Comparison of ENCODE assay signal across 25 cellular contexts in the genomic region with DNA sequence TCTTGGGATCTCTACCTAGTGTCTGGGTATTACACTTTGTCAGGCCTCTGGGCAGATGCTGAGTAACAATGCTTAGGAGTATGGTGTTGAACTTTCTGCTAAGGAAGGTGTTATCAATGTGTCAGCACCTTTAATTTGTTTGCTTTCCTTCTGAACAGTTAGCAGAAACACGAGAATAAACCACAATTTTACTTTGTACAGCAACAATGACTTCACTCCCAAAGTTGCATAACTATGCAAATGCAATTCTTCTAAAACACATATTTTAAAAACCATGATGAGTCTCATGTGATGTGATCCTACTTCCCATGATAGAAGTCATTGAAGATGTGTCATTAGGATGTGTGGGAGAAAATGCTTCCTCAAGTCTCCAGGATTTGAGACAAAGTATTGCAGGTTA.
DNase-seq lines count a peak whose midpoint lies in the region; ATAC-seq, FAIRE-seq and TF ChIP-seq lines count a peak whose summit lies in the region.
"Had no signal": no experiment of that assay in that cellular context is flagged by ENCODE, and none has a peak within 500 bp of the region (broad histone marks: within the 10 kb centered on the region; RNA-seq: fewer than 3 reads in every experiment).

No MANE protein-coding gene starts in this region.

- peak; percentile 59; the same call in 2 of the 3 replicates for ATAC-seq in RWPE2 (ENCODE audit: low read depth)
- no peak for ATAC-seq in SK-N-SH treated with all-trans-retinoic acid at 6 μM for 48 hours
- ATAC-seq: activated CD8-positive, alpha-beta T cell treated with anti-CD3 and anti-CD28 coated beads, Interleukin-2, amount 10 ng/mL, durations not matched to agents 7 days and 5 days; activated naive CD8-positive, alpha-beta T cell treated with anti-CD3 and anti-CD28 coated beads, Interleukin-2, amount 50 U/mL, for 24 hours; left lobe of liver; stimulated activated naive CD8-positive, alpha-beta T cell treated with anti-CD3 and anti-CD28 coated beads, Interleukin-15, Interleukin-2, amounts not matched to agents 100 U/mL and 50 U/mL, for 24 hours had no signal

- H3K36me3 ChIP-seq in BJ (ENCODE audit: control insufficient read depth, insufficient read depth, low read length) (no peaks in the 10 kb centered on the region), RWPE2 (ENCODE audit: low read depth) (no peaks in the 10 kb centered on the region), fibroblast of lung (ENCODE audit: control insufficient read depth, insufficient read depth, low read length) (no peaks in the 10 kb centered on the region), neural progenitor cell (no peaks in the 10 kb centered on the region)
- H3K36me3 ChIP-seq: colonic mucosa, spleen, uterus had no signal

- H3K9me3 Mint-ChIP-seq in osteocyte (ENCODE audit: unreplicated experiment): no peaks in the 10 kb centered on the region
- H3K9me3 Mint-ChIP-seq in neural progenitor cell: no peaks in the 10 kb centered on the region

- H3F3A ChIP-seq in neural progenitor cell (ENCODE audit: low read depth): no peaks in the 10 kb centered on the region

- H3K27ac Mint-ChIP-seq in osteocyte (ENCODE audit: unreplicated experiment): peak overlapping the region; percentile 33
- no peak overlapping the region for H3K27ac Mint-ChIP-seq in neural progenitor cell
- H3K27ac Mint-ChIP-seq: activated CD8-positive, alpha-beta T cell treated with anti-CD3 and anti-CD28 coated beads, Interleukin-2, amount 10 ng/mL, durations not matched to agents 7 days and 5 days; activated naive CD8-positive, alpha-beta T cell treated with anti-CD3 and anti-CD28 coated beads, Interleukin-2, amount 50 U/mL, for 24 hours; activated T-helper 1 cell treated with anti-CD3 and anti-CD28 coated beads, Interleukin-12 subunit alpha, Interleukin-12 subunit beta, Interleukin-2, Interleukin-4 antibody, amounts not matched to agents 30 ng/mL and 10 ng/mL and 1 ng/mL, durations not matched to agents 14 hours and 24 hours and 36 hours; CD4-positive, CD25-positive, alpha-beta regulatory T cell had no signal

- no peaks in the 10 kb centered on the region for H3K79me2 ChIP-seq in fibroblast of lung (ENCODE audit: control insufficient read depth, insufficient read depth, low read length)
- H3K79me2 ChIP-seq in neural progenitor cell (ENCODE audit: low read depth): no peaks in the 10 kb centered on the region

- H3K27ac ChIP-seq in RWPE2 (ENCODE audit: poor library complexity, severe bottlenecking) (no peak overlapping the region), fibroblast of lung (ENCODE audit: insufficient read depth, low read length) (no peak overlapping the region), neural progenitor cell (no peak overlapping the region)
- H3K27ac ChIP-seq: colonic mucosa, spleen, uterus had no signal

- POLR2A ChIA-PET in BJ (lab: Charles Lee): no interaction called here

- CTCF ChIA-PET in BJ (lab: Yijun Ruan, JAX): no interaction called here

- H3K4me3 ChIP-seq in BJ (ENCODE audit: low read depth, low read length) (no peak overlapping the region), RWPE2 (ENCODE audit: severe bottlenecking) (no peak overlapping the region), fibroblast of lung (replicated peaks in 1 of 4; ENCODE audit: control extremely low read depth in 1 of 4, insufficient read depth in 1 of 4, low read depth in 3 of 4, low read length in 4 of 4) (no peak overlapping the region), neural progenitor cell (no peak overlapping the region)
- H3K4me3 ChIP-seq: colonic mucosa, spleen, uterus had no signal

- H3K36me3 Mint-ChIP-seq in osteocyte (ENCODE audit: unreplicated experiment) (peaks cover 3% of the 10 kb centered on the region), neural progenitor cell (no peaks in the 10 kb centered on the region)
- H3K36me3 Mint-ChIP-seq: CD4-positive, CD25-positive, alpha-beta regulatory T cell had no signal

- no peak for FAIRE-seq in GM12892 (lab: Jason Lieb, UNC)

- H3K4me3 Mint-ChIP-seq in osteocyte (ENCODE audit: unreplicated experiment) (no peak overlapping the region), neural progenitor cell (no peak overlapping the region)
- H3K4me3 Mint-ChIP-seq: activated CD8-positive, alpha-beta T cell treated with anti-CD3 and anti-CD28 coated beads, Interleukin-2, amount 10 ng/mL, durations not matched to agents 7 days and 5 days; activated naive CD8-positive, alpha-beta T cell treated with anti-CD3 and anti-CD28 coated beads, Interleukin-2, amount 50 U/mL, for 24 hours; activated T-helper 1 cell treated with anti-CD3 and anti-CD28 coated beads, Interleukin-12 subunit alpha, Interleukin-12 subunit beta, Interleukin-2, Interleukin-4 antibody, amounts not matched to agents 30 ng/mL and 10 ng/mL and 1 ng/mL, durations not matched to agents 14 hours and 24 hours and 36 hours; CD4-positive, CD25-positive, alpha-beta regulatory T cell had no signal

- no peaks in the 10 kb centered on the region for H4K20me1 ChIP-seq in fibroblast of lung (ENCODE audit: control insufficient read depth, extremely low read depth, insufficient read depth, low read length)
- H4K20me1 ChIP-seq in neural progenitor cell (ENCODE audit: low read depth): no peaks in the 10 kb centered on the region

- H3K27me3 ChIP-seq in BJ (ENCODE audit: control insufficient read depth, insufficient read depth, low read length) (no peaks in the 10 kb centered on the region), RWPE2 (ENCODE audit: insufficient read depth, poor library complexity, severe bottlenecking) (no peaks in the 10 kb centered on the region), fibroblast of lung (ENCODE audit: control insufficient read depth, insufficient read depth, low read length) (no peaks in the 10 kb centered on the region), neural progenitor cell (no peaks in the 10 kb centered on the region)
- H3K27me3 ChIP-seq: colonic mucosa, spleen, uterus had no signal

- TF ChIP-seq CTCF in BJ (IDR thresholded peaks at IDR 0.05; ENCODE audit: insufficient read depth, low read depth, low read length): no peak
- TF ChIP-seq CTCF in RWPE2 (IDR thresholded peaks at IDR 0.05; ENCODE audit: poor library complexity, severe bottlenecking): no peak
- no peak for TF ChIP-seq CTCF in fibroblast of lung (conservative IDR thresholded peaks at IDR 0.05 in 1 of 2, IDR thresholded peaks at IDR 0.05 in 1 of 2; ENCODE audit: low read depth in 1 of 2, low read length in 2 of 2)
- TF ChIP-seq CTCF in osteocyte (IDR thresholded peaks at IDR 0.05): no peak
- TF ChIP-seq CTCF in neural progenitor cell (IDR thresholded peaks at IDR 0.05): no peak

- DNase-seq in BJ (ENCODE audit: low read depth): peak; percentile 78
- DNase-seq in RWPE2 (ENCODE audit: low spot score): no peak
- peak; percentile 75 to 92 for DNase-seq in fibroblast of lung (ENCODE audit: low read depth in 2 of 2)
- DNase-seq in osteocyte (ENCODE audit: extremely low spot score, unreplicated experiment): no peak
- no peak for DNase-seq in activated CD4-positive, alpha-beta T cell treated with anti-CD3 and anti-CD28 coated beads for 4 hours
- no peak for DNase-seq in GM12892 (ENCODE audit: insufficient read length)
- no peak for DNase-seq in neural progenitor cell (ENCODE audit: low spot score)
- DNase-seq: activated CD8-positive, alpha-beta T cell treated with anti-CD3 and anti-CD28 coated beads, Interleukin-2, amount 10 ng/mL, durations not matched to agents 7 days and 5 days; activated naive CD8-positive, alpha-beta T cell treated with anti-CD3 and anti-CD28 coated beads, Interleukin-2, amount 50 U/mL, for 24 hours; CD4-positive, CD25-positive, alpha-beta regulatory T cell; colonic mucosa; DND-41; erythroblast; GOT3; hypothalamus; MV-4-11; NCI-H2081 treated with DMSO at 0.1 percent for 48 hours; NCI-H526; posterior cingulate gyrus; spleen; stimulated activated naive CD8-positive, alpha-beta T cell treated with anti-CD3 and anti-CD28 coated beads, Interleukin-15, Interleukin-2, amounts not matched to agents 100 U/mL and 50 U/mL, for 24 hours; uterus had no signal

- H2AFZ ChIP-seq in fibroblast of lung (ENCODE audit: low read length) (no peak overlapping the region), neural progenitor cell (replicated peaks) (no peak overlapping the region)

- H3K9me3 ChIP-seq in RWPE2 (ENCODE audit: severe bottlenecking) (no peaks in the 10 kb centered on the region), fibroblast of lung (ENCODE audit: control insufficient read depth, insufficient read depth, low read depth, low read length) (no peaks in the 10 kb centered on the region), neural progenitor cell (ENCODE audit: low read depth) (no peaks in the 10 kb centered on the region)
- H3K9me3 ChIP-seq: colonic mucosa, uterus had no signal

- H3K4me1 ChIP-seq in RWPE2 (ENCODE audit: insufficient read depth, poor library complexity, severe bottlenecking) (peaks cover 8% of the 10 kb centered on the region), fibroblast of lung (ENCODE audit: control insufficient read depth, extremely low read depth, insufficient read depth, low read length) (peaks cover 6% of the 10 kb centered on the region), neural progenitor cell (no peaks in the 10 kb centered on the region)
- H3K4me1 ChIP-seq: colonic mucosa, spleen, uterus had no signal

- TF ChIP-seq POLR2A in GM12892 (IDR thresholded peaks at IDR 0.05; ENCODE audit: low read depth, low read length): no peak

- peaks cover 36% of the 10 kb centered on the region for H3K4me1 Mint-ChIP-seq in osteocyte (ENCODE audit: unreplicated experiment)
- H3K4me1 Mint-ChIP-seq in neural progenitor cell: no peaks in the 10 kb centered on the region
- H3K4me1 Mint-ChIP-seq: activated naive CD8-positive, alpha-beta T cell treated with anti-CD3 and anti-CD28 coated beads, Interleukin-2, amount 50 U/mL, for 24 hours; CD4-positive, CD25-positive, alpha-beta regulatory T cell had no signal

- no peak overlapping the region for H3K4me2 ChIP-seq in fibroblast of lung (ENCODE audit: extremely low read depth, insufficient read depth, low read length)
- no peak overlapping the region for H3K4me2 ChIP-seq in neural progenitor cell

- H3K27me3 Mint-ChIP-seq in osteocyte (ENCODE audit: unreplicated experiment): no peaks in the 10 kb centered on the region
- H3K27me3 Mint-ChIP-seq in neural progenitor cell (ENCODE audit: insufficient read depth, low read depth): peaks cover 4% of the 10 kb centered on the region
- H3K27me3 Mint-ChIP-seq: activated naive CD8-positive, alpha-beta T cell treated with anti-CD3 and anti-CD28 coated beads, Interleukin-2, amount 50 U/mL, for 24 hours; CD4-positive, CD25-positive, alpha-beta regulatory T cell had no signal

- no peak overlapping the region for H3K9ac ChIP-seq in fibroblast of lung (ENCODE audit: insufficient read depth, low read length)
- no peak overlapping the region for H3K9ac ChIP-seq in neural progenitor cell

TF ChIP-seq in SK-N-SH treated with all-trans-retinoic acid at 6 μM for 48 hours, 23 proteins besides CTCF, POLR2A, EP300 and RAD21 (continues in another document):
- TF ChIP-seq ARNTL (CRISPR knock-in tag; IDR thresholded peaks at IDR 0.05; ENCODE audit: borderline replicate concordance, low read depth): no peak
- no peak for TF ChIP-seq PPARA (CRISPR knock-in tag; IDR thresholded peaks at IDR 0.05; ENCODE audit: borderline replicate concordance)
- TF ChIP-seq ZFP3 (CRISPR knock-in tag; IDR thresholded peaks at IDR 0.05): no peak

Comparison
In these comparisons a context has a peak if more than half of its experiments do, and no peak if none do; other contexts are left out.
1. DNase-seq: peak in BJ (single experiment) and fibroblast of lung (2 of 2); none in RWPE2 (single experiment), osteocyte (single experiment), activated CD4-positive, alpha-beta T cell treated with anti-CD3 and anti-CD28 coated beads for 4 hours (0 of 2), GM12892 (single experiment) and neural progenitor cell (single experiment).